In genomic region chr2:83069724-83070123, GRCh38 we compare ENCODE assay signal across 15 cellular contexts.
DNase-seq lines count a peak whose midpoint lies in the region; ATAC-seq, FAIRE-seq and TF ChIP-seq lines count a peak whose summit lies in the region.
"Had no signal": no experiment of that assay in that cellular context is flagged by ENCODE, and none has a peak within 500 bp of the region (broad histone marks: within the 10 kb centered on the region; RNA-seq: fewer than 3 reads in every experiment).

No MANE protein-coding gene starts in this region.

- ATAC-seq in HG03025 (IDR thresholded peaks at IDR 0.05; ENCODE audit: low FRiP score, unreplicated experiment), result no peak

- H3K9me3 ChIP-seq in astrocyte (ENCODE audit: insufficient read depth, low read depth, low read length) (no peaks in the 10 kb centered on the region), Peyer's patch (no peaks in the 10 kb centered on the region)

- no peaks in the 10 kb centered on the region for H4K20me1 ChIP-seq in astrocyte (ENCODE audit: insufficient read depth, low read length)

- H3K4me1 ChIP-seq in astrocyte (ENCODE audit: insufficient read depth, low read length) (no peaks in the 10 kb centered on the region), Peyer's patch (peaks cover 0 to 11% (median 0%) of the 10 kb centered on the region in 4 donors)

- H3K4me3 Mint-ChIP-seq in astrocyte (ENCODE audit: unreplicated experiment), result no peak overlapping the region
- H3K4me3 Mint-ChIP-seq: activated B cell treated with CpG ODN at 0.5 μM for 24 hours; activated naive CD8-positive, alpha-beta T cell treated with anti-CD3 and anti-CD28 coated beads, Interleukin-2, amount 10 ng/mL, durations not matched to agents 7 days and 5 days had no signal

- H3K4me3 ChIP-seq in astrocyte (ENCODE audit: insufficient read depth, low read depth, low read length) (no peak overlapping the region), Peyer's patch (no peak overlapping the region)
- H3K4me3 ChIP-seq: SK-N-MC had no signal

- H3K36me3 ChIP-seq in astrocyte (ENCODE audit: insufficient read depth, low read length) (no peaks in the 10 kb centered on the region), Peyer's patch (no peaks in the 10 kb centered on the region)

- H2AFZ ChIP-seq in astrocyte (ENCODE audit: low read depth, low read length), result no peak overlapping the region

- no peak for FAIRE-seq in astrocyte (lab: Jason Lieb, UNC)

- no peak overlapping the region for H3K4me2 ChIP-seq in astrocyte (ENCODE audit: low read length)

- no peaks in the 10 kb centered on the region for H3K27me3 Mint-ChIP-seq in astrocyte (ENCODE audit: low read depth, unreplicated experiment)
- H3K27me3 Mint-ChIP-seq: activated B cell treated with CpG ODN at 0.5 μM for 24 hours; activated naive CD8-positive, alpha-beta T cell treated with anti-CD3 and anti-CD28 coated beads, Interleukin-2, amount 10 ng/mL, durations not matched to agents 7 days and 5 days had no signal

- H3K9ac ChIP-seq in astrocyte (ENCODE audit: low read length), result no peak overlapping the region

- H3K27me3 ChIP-seq in astrocyte (ENCODE audit: insufficient read depth, low read length) (no peaks in the 10 kb centered on the region), Peyer's patch (no peaks in the 10 kb centered on the region)

- CTCF ChIA-PET in GM10248 (lab: Yijun Ruan, JAX), result no interaction called here

- no peak overlapping the region for H3K27ac ChIP-seq in astrocyte (ENCODE audit: low read depth, low read length)
- H3K27ac ChIP-seq in Peyer's patch, result no peak overlapping the region
- H3K27ac ChIP-seq: C4-2B, SK-N-MC had no signal

- peak; percentile 18 for DNase-seq in GM04504 (ENCODE audit: low read depth)
- peak; percentile 16 for DNase-seq in NCI-H2029 treated with DMSO at 0.1 percent for 48 hours (lab: John Stamatoyannopoulos, UW)
- DNase-seq in astrocyte (ENCODE audit: low read depth), result peak; percentile 39
- peak; percentile 16 for DNase-seq in left kidney (ENCODE audit: low read depth, low spot score)
- DNase-seq in GM10248 (ENCODE audit: extremely low spot score), result no peak
- DNase-seq in Peyer's patch, result no peak
- no peak for DNase-seq in islet precursor cell
- DNase-seq: activated B cell treated with CpG ODN at 0.5 μM for 24 hours; activated naive CD8-positive, alpha-beta T cell treated with anti-CD3 and anti-CD28 coated beads, Interleukin-2, amount 10 ng/mL, durations not matched to agents 7 days and 5 days; NCI-H1105; NCI-H526 treated with DMSO at 0.1 percent for 48 hours; nucleus accumbens had no signal

- H3K27ac Mint-ChIP-seq in astrocyte (ENCODE audit: unreplicated experiment), result no peak overlapping the region
- H3K27ac Mint-ChIP-seq: activated B cell treated with CpG ODN at 0.5 μM for 24 hours; activated naive CD8-positive, alpha-beta T cell treated with anti-CD3 and anti-CD28 coated beads, Interleukin-2, amount 10 ng/mL, durations not matched to agents 7 days and 5 days had no signal

- no peak for TF ChIP-seq POLR2A in Peyer's patch (IDR thresholded peaks at IDR 0.05)

- H3K4me1 Mint-ChIP-seq in astrocyte (ENCODE audit: low read depth, unreplicated experiment), result peaks cover 3% of the 10 kb centered on the region
- H3K4me1 Mint-ChIP-seq: activated B cell treated with CpG ODN at 0.5 μM for 24 hours; activated naive CD8-positive, alpha-beta T cell treated with anti-CD3 and anti-CD28 coated beads, Interleukin-2, amount 10 ng/mL, durations not matched to agents 7 days and 5 days had no signal

- TF ChIP-seq CTCF in astrocyte (IDR thresholded peaks at IDR 0.05; ENCODE audit: insufficient read depth, low read depth, low read length) (no peak), GM10248 (IDR thresholded peaks at IDR 0.05; ENCODE audit: control extremely low read depth, extremely low read depth, low read depth, missing control alignments) (no peak), Peyer's patch (IDR thresholded peaks at IDR 0.05) (no peak)

- no peaks in the 10 kb centered on the region for H3K79me2 ChIP-seq in astrocyte (ENCODE audit: insufficient read depth, low read length)

- POLR2A ChIA-PET in GM10248 (lab: Yijun Ruan, JAX), result no interaction called here

- no peaks in the 10 kb centered on the region for H3K9me3 Mint-ChIP-seq in astrocyte (ENCODE audit: unreplicated experiment)

- H3K36me3 Mint-ChIP-seq in astrocyte (ENCODE audit: low read depth, unreplicated experiment), result no peaks in the 10 kb centered on the region
- H3K36me3 Mint-ChIP-seq: activated naive CD8-positive, alpha-beta T cell treated with anti-CD3 and anti-CD28 coated beads, Interleukin-2, amount 10 ng/mL, durations not matched to agents 7 days and 5 days had no signal

Comparison
In these comparisons a context has a peak if more than half of its experiments do, and no peak if none do; other contexts are left out.
1. DNase-seq: peak in GM04504 (single experiment), NCI-H2029 treated with DMSO at 0.1 percent for 48 hours (single experiment), astrocyte (single experiment) and left kidney (single experiment); none in GM10248 (single experiment), Peyer's patch (0 of 3) and islet precursor cell (single experiment).